13 cellular contexts compared by ENCODE assay signal in the genomic region with DNA sequence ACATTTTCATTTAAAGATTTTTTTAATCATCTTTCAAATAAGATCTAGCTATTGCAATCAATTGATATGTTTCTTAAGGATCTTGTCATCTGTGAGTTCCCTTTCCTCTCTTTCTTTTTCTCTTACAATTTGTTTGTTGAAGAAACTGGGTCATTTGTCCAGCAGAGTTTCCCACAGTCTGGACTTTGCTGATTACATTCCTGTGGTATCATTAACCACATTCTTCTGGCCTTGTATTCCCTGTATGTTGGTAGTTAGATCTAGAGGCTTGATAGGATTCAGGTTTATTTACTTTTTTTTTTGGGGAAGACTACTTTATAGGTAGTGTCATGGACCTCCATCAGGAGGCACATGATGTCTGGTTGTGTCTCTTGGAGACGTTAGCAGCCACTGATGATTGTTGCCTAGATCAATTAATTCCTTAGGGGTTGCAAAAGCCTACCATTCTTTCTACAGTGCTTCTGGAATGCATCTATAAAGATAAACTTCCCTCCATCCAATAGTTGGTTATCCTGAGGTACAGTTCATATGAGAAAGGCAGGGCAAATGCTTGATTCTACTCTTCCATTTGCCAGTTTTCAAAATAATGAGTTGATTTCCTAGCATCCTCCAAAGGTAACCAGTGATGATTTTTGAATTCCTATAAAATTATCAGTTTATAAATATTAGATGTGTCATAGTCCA. TPM values are rescaled to one million over a fixed set of nuclear protein-coding genes. Genes with fewer than 3 reads are reported as not detected.
DNase-seq lines count a peak whose midpoint lies in the region; ATAC-seq and TF ChIP-seq lines count a peak whose summit lies in the region.
"Had no signal": no experiment of that assay in that cellular context is flagged by ENCODE, and none has a peak within 500 bp of the region (broad histone marks: within the 10 kb centered on the region; RNA-seq: fewer than 3 reads in every experiment).

No MANE protein-coding gene starts in this region.

- DNase-seq in Caki2 (ENCODE audit: low read depth) (peak; percentile 27), LoVo (ENCODE audit: low spot score) (peak; percentile 21), choroid plexus epithelial cell (ENCODE audit: low read depth) (peak; percentile 85), non-pigmented ciliary epithelial cell (ENCODE audit: low read depth) (peak; percentile 18), uterus (no peak), NCI-H2081 treated with DMSO at 0.1 percent for 48 hours (lab: John Stamatoyannopoulos, UW) (no peak)
- no peak for DNase-seq in T-helper 2 cell treated with Interferon-gamma antibody and Interleukin-4, amounts not matched to agents 5 μg/mL and 100 μg/mL, for 36 hours (ENCODE audit: low spot score)
- DNase-seq: activated CD8-positive, alpha-beta memory T cell treated with anti-CD3 and anti-CD28 coated beads for 24 hours; activated effector memory CD4-positive, alpha-beta T cell treated with Interleukin-2 at 50 U/mL for 16 hours; CD4-positive, CD25-positive, alpha-beta regulatory T cell had no signal

- no peak overlapping the region for H3K4me3 ChIP-seq in choroid plexus epithelial cell (ENCODE audit: low read depth, low read length)
- H3K4me3 ChIP-seq in uterus: no peak overlapping the region
- H3K4me3 ChIP-seq: ascending aorta had no signal

- H3K27me3 ChIP-seq in uterus: no peaks in the 10 kb centered on the region
- H3K27me3 ChIP-seq: ascending aorta had no signal

- H3K4me3 Mint-ChIP-seq in T-helper 2 cell treated with Interferon-gamma antibody and Interleukin-4, amounts not matched to agents 5 μg/mL and 100 μg/mL, for 36 hours: no peak overlapping the region
- H3K4me3 Mint-ChIP-seq: CD4-positive, CD25-positive, alpha-beta regulatory T cell; mesothelial cell of epicardium had no signal

- intact Hi-C loops in uterus (cut with DNase I; ENCODE audit: low total_unique reads): no loop called here

- no peaks in the 10 kb centered on the region for H3K4me1 Mint-ChIP-seq in T-helper 2 cell treated with Interferon-gamma antibody and Interleukin-4, amounts not matched to agents 5 μg/mL and 100 μg/mL, for 36 hours (ENCODE audit: low read depth)
- H3K4me1 Mint-ChIP-seq: CD4-positive, CD25-positive, alpha-beta regulatory T cell had no signal

- no peak overlapping the region for H3K27ac ChIP-seq in uterus
- H3K27ac ChIP-seq: ascending aorta had no signal

- in situ Hi-C loops in Caki2 (cut with HindIII; ENCODE audit: low pct_unique_long_range_greater_than_20kb, low sequenced_read_pairs): no loop called here

- peaks cover 28% of the 10 kb centered on the region for H3K27me3 Mint-ChIP-seq in T-helper 2 cell treated with Interferon-gamma antibody and Interleukin-4, amounts not matched to agents 5 μg/mL and 100 μg/mL, for 36 hours (ENCODE audit: low read depth)

- H3K4me1 ChIP-seq in uterus: no peaks in the 10 kb centered on the region

- no peak for TF ChIP-seq CTCF in choroid plexus epithelial cell (conservative IDR thresholded peaks at IDR 0.05; ENCODE audit: low read depth, low read length)
- TF ChIP-seq CTCF in uterus (IDR thresholded peaks at IDR 0.05): no peak

- H3K36me3 ChIP-seq in uterus: no peaks in the 10 kb centered on the region
- H3K36me3 ChIP-seq: ascending aorta had no signal

- ATAC-seq in GM21367 (IDR thresholded peaks at IDR 0.05; ENCODE audit: unreplicated experiment): no peak

- TF ChIP-seq POLR2A in uterus (IDR thresholded peaks at IDR 0.05): no peak

- no peaks in the 10 kb centered on the region for H3K9me3 ChIP-seq in uterus
- H3K9me3 ChIP-seq: ascending aorta had no signal

- peaks cover 5% of the 10 kb centered on the region for H3K9me3 Mint-ChIP-seq in T-helper 2 cell treated with Interferon-gamma antibody and Interleukin-4, amounts not matched to agents 5 μg/mL and 100 μg/mL, for 36 hours

- no peaks in the 10 kb centered on the region for H3K36me3 Mint-ChIP-seq in T-helper 2 cell treated with Interferon-gamma antibody and Interleukin-4, amounts not matched to agents 5 μg/mL and 100 μg/mL, for 36 hours (ENCODE audit: low read depth)
- H3K36me3 Mint-ChIP-seq: CD4-positive, CD25-positive, alpha-beta regulatory T cell; mesothelial cell of epicardium had no signal

- H3K27ac Mint-ChIP-seq in T-helper 2 cell treated with Interferon-gamma antibody and Interleukin-4, amounts not matched to agents 5 μg/mL and 100 μg/mL, for 36 hours: no peak overlapping the region
- H3K27ac Mint-ChIP-seq: CD4-positive, CD25-positive, alpha-beta regulatory T cell; mesothelial cell of epicardium had no signal

RNA-seq across cellular contexts. Expression of a gene that starts 14.3 kb away (rescaled TPM):
- not detected in 2 replicates for total RNA-seq in Caki2 (2014; rRNA removed; shearing (Covaris generic); ENCODE audit: low replicate concordance)
- total RNA-seq in uterus: 10 to 100 TPM; 13.0 to 54.4 (median 27.3) TPM
- total RNA-seq: CD4-positive, CD25-positive, alpha-beta regulatory T cell had no signal

Comparison
In these comparisons a context has a peak if more than half of its experiments do, and no peak if none do; other contexts are left out.
1. DNase-seq: peak in Caki2 (single experiment), LoVo (single experiment), choroid plexus epithelial cell (single experiment) and non-pigmented ciliary epithelial cell (single experiment); none in uterus (0 of 2), T-helper 2 cell treated with Interferon-gamma antibody and Interleukin-4, amounts not matched to agents 5 μg/mL and 100 μg/mL, for 36 hours (single experiment) and NCI-H2081 treated with DMSO at 0.1 percent for 48 hours (single experiment).
2. RNA of a gene that starts 14.3 kb away (total RNA-seq): 13.0 to 54.4 TPM in uterus; not detected in Caki2; every median in the first group is over 10 times any median in the second.